19 cellular contexts compared by ENCODE assay signal in genomic region chr15:58777107-58777506, GRCh38. TPM values are rescaled to one million over a fixed set of nuclear protein-coding genes. Genes with fewer than 3 reads are reported as not detected.
DNase-seq lines count a peak whose midpoint lies in the region; ATAC-seq, FAIRE-seq and TF ChIP-seq lines count a peak whose summit lies in the region.
"Had no signal": no experiment of that assay in that cellular context is flagged by ENCODE, and none has a peak within 500 bp of the region (broad histone marks: within the 10 kb centered on the region; RNA-seq: fewer than 3 reads in every experiment).

No MANE protein-coding gene starts in this region.

- H3K27me3 ChIP-seq in ovary = no peaks in the 10 kb centered on the region
- H3K27me3 ChIP-seq: ascending aorta had no signal

- TF ChIP-seq POLR2A in ovary (IDR thresholded peaks at IDR 0.05) = no peak
- TF ChIP-seq POLR2A in H54 (IDR thresholded peaks at IDR 0.05; ENCODE audit: low read depth, low read length) = no peak

- intact Hi-C loops in ovary (cut with DNase I) = no loop called here

- no peak overlapping the region for H3K4me3 ChIP-seq in ovary
- H3K4me3 ChIP-seq: ascending aorta had no signal

- no peak for FAIRE-seq in H54 (lab: Jason Lieb, UNC)

- WGBS in ovary, 3 donors = 82 to 87% (median 86%) methylated on average over 4 of the region's 4 CpGs

- peaks cover 3 to 11% (median 7%) of the 10 kb centered on the region in 3 donors for H3K4me1 Mint-ChIP-seq in naive B cell

- no peak for TF ChIP-seq EP300 in ovary (IDR thresholded peaks at IDR 0.05)

- H3K36me3 ChIP-seq in ovary = no peaks in the 10 kb centered on the region
- H3K36me3 ChIP-seq: ascending aorta had no signal

- H3K27ac Mint-ChIP-seq in naive B cell = peak overlapping the region in 3 of 6 donors; percentile 25 to 62 (median 41)
- H3K27ac Mint-ChIP-seq: activated T-cell treated with anti-CD3 and anti-CD28 coated beads, Interleukin-2, amount 50 U/mL, for 72 hours; nephron had no signal

- peaks cover 9% of the 10 kb centered on the region for H3K4me1 ChIP-seq in ovary (ENCODE audit: insufficient read depth)

- H3K4me3 Mint-ChIP-seq in naive B cell = peak overlapping the region in 5 of 8 donors; percentile 9 to 50 (median 26)
- H3K4me3 Mint-ChIP-seq: activated T-cell treated with anti-CD3 and anti-CD28 coated beads, Interleukin-2, amount 50 U/mL, for 72 hours; nephron had no signal

- TF ChIP-seq CTCF in ovary (IDR thresholded peaks at IDR 0.05) = no peak

- H3K36me3 Mint-ChIP-seq in naive B cell = peaks cover 0 to 6% of the 10 kb centered on the region in 2 donors

- no peak for DNase-seq in naive B cell
- DNase-seq in activated effector memory CD4-positive, alpha-beta T cell treated with anti-CD3 and anti-CD28 coated beads, Interleukin-2, amount 50 U/mL, for 16 hours = no peak
- DNase-seq in ovary = no peak
- DNase-seq in H54 (ENCODE audit: insufficient read length, low spot score) = no peak
- DNase-seq: activated CD4-positive, alpha-beta T cell treated with anti-CD3 and anti-CD28 coated beads, Interleukin-2, amount 50 U/mL, for 1 hour; activated T-cell treated with anti-CD3 and anti-CD28 coated beads, Interleukin-2, amount 50 U/mL, for 72 hours; EL; NCI-H2081 treated with DMSO at 0.1 percent for 48 hours; NCI-H82; retina; SHP77; stimulated activated CD4-positive, alpha-beta T cell treated with anti-CD3 and anti-CD28 coated beads, Interleukin-4, amount 100 ng/mL, for 1 hour; stimulated activated naive CD4-positive, alpha-beta T cell treated with Interleukin-2 at 50 U/mL for 16 hours; T-helper 9 cell had no signal

- no peaks in the 10 kb centered on the region for H3K9me3 Mint-ChIP-seq in naive B cell
- H3K9me3 Mint-ChIP-seq: activated T-cell treated with anti-CD3 and anti-CD28 coated beads, Interleukin-2, amount 50 U/mL, for 72 hours; nephron had no signal

- ATAC-seq in GM18498 (IDR thresholded peaks at IDR 0.05; ENCODE audit: unreplicated experiment) (peak; percentile 61), GM21381 (IDR thresholded peaks at IDR 0.05; ENCODE audit: unreplicated experiment) (peak; percentile 61), HG03280 (IDR thresholded peaks at IDR 0.05; ENCODE audit: unreplicated experiment) (peak; percentile 64), naive B cell (ENCODE audit: low read depth in 2 of 2) (peak; percentile 55 to 56)
- ATAC-seq: activated T-cell treated with anti-CD3 and anti-CD28 coated beads, Interleukin-2, amount 50 U/mL, for 72 hours had no signal

- H3K9me3 ChIP-seq in ovary = no peaks in the 10 kb centered on the region
- H3K9me3 ChIP-seq: ascending aorta had no signal

- H3K27ac ChIP-seq in ovary = no peak overlapping the region
- H3K27ac ChIP-seq: ascending aorta had no signal

- H3K27me3 Mint-ChIP-seq in naive B cell = no peaks in the 10 kb centered on the region

RNA-seq across cellular contexts. Expression of gene MINDY2, which starts 6.0 kb away (rescaled TPM):
- polyA plus RNA-seq in naive B cell (ENCODE audit: low read depth in 6 of 6) = 10 to 100 TPM in 4 of 6 donors, 1 to 10 TPM in 2; 6.3 to 20.2 (median 12.1) TPM
- 10 to 100 TPM; 13.0 to 32.6 (median 18.1) TPM for total RNA-seq in ovary
- polyA plus RNA-seq in ovary = 10 to 100 TPM in 1 of 2 donors, 1 to 10 TPM in 1; 5.7 to 10.0 TPM

RNA-seq across cellular contexts. Expression of gene ADAM10, which starts 27.6 kb away (rescaled TPM):
- 100 to 1,000 TPM; 112 to 148 (median 126) TPM for polyA plus RNA-seq in naive B cell (ENCODE audit: low read depth in 6 of 6)
- 10 to 100 TPM; 34.3 to 86.4 (median 70.4) TPM for total RNA-seq in ovary
- polyA plus RNA-seq in ovary = 10 to 100 TPM; 23.2 to 60.2 TPM
